In the genomic region with DNA sequence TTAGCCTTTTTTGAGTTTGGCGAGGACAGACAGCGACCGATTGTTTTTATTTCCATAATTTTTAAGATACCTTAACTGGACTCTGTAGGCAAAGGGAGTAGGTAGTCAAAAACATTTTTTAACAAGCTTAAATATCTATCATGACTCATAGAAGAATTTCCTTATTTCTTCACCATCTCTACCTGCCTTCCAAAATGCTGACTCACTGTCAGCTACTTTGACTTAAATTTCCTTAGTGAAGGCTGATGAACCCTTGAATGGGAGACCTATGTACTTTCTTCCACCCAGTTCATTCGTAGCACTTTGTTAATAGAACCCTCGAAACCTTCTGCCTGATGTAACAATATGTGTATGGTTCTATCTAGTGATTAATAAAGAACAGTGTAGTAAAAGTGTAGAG, we compare ENCODE assay signal across 8 cellular contexts. TPM values are rescaled to one million over a fixed set of nuclear protein-coding genes. Genes with fewer than 3 reads are reported as not detected.
A peak's percentile ranks its signal among the peaks of the same experiment; 100 is the strongest.
DNase-seq lines count a peak whose midpoint lies in the region; ATAC-seq and TF ChIP-seq lines count a peak whose summit lies in the region.

No MANE protein-coding gene starts in this region.

- H3K27me3 Mint-ChIP-seq in activated CD4-positive, alpha-beta T cell treated with anti-CD3 and anti-CD28 coated beads, Interleukin-2, amount 10 ng/mL, durations not matched to agents 7 days and 5 days, result peaks cover 11% of the 10 kb centered on the region
- H3K27me3 Mint-ChIP-seq in stimulated activated naive CD8-positive, alpha-beta T cell treated with anti-CD3 and anti-CD28 coated beads, Interleukin-15, amount 100 ng/mL, for 72 hours, result no peaks in the 10 kb centered on the region

- H3K9me3 Mint-ChIP-seq in activated CD4-positive, alpha-beta T cell treated with anti-CD3 and anti-CD28 coated beads, Interleukin-2, amount 10 ng/mL, durations not matched to agents 7 days and 5 days, result no peaks in the 10 kb centered on the region
- no peaks in the 10 kb centered on the region for H3K9me3 Mint-ChIP-seq in stimulated activated naive CD8-positive, alpha-beta T cell treated with anti-CD3 and anti-CD28 coated beads, Interleukin-15, amount 100 ng/mL, for 72 hours

- peak overlapping the region; percentile 78 to 79 for H3K4me3 ChIP-seq in gastroesophageal sphincter

- TF ChIP-seq CTCF in gastroesophageal sphincter (IDR thresholded peaks at IDR 0.05), result no peak

- peaks cover 27% of the 10 kb centered on the region for H3K4me1 Mint-ChIP-seq in activated CD4-positive, alpha-beta T cell treated with anti-CD3 and anti-CD28 coated beads, Interleukin-2, amount 10 ng/mL, durations not matched to agents 7 days and 5 days
- peaks cover 20% of the 10 kb centered on the region for H3K4me1 Mint-ChIP-seq in stimulated activated naive CD8-positive, alpha-beta T cell treated with anti-CD3 and anti-CD28 coated beads, Interleukin-15, amount 100 ng/mL, for 72 hours

- TF ChIP-seq POLR2A in gastroesophageal sphincter (IDR thresholded peaks at IDR 0.05), result no peak

- H3K27me3 ChIP-seq in gastroesophageal sphincter, result no peaks in the 10 kb centered on the region

- H3K4me1 ChIP-seq in gastroesophageal sphincter, result peaks cover 3 to 42% (median 8%) of the 10 kb centered on the region in 3 donors

- ATAC-seq in gastroesophageal sphincter, result no peak
- no peak for ATAC-seq in stimulated activated naive CD8-positive, alpha-beta T cell treated with anti-CD3 and anti-CD28 coated beads, Interleukin-15, amount 100 ng/mL, for 72 hours
- ATAC-seq in activated CD4-positive, CD25-positive, alpha-beta regulatory T cell treated with anti-CD3 and anti-CD28 coated beads, Interleukin-2, amount 50 U/mL, for 24 hours, result no peak

- no peak for DNase-seq in activated CD4-positive, alpha-beta T cell treated with anti-CD3 and anti-CD28 coated beads, Interleukin-2, amount 10 ng/mL, durations not matched to agents 7 days and 5 days
- no peak for DNase-seq in activated CD4-positive, alpha-beta T cell treated with anti-CD3 and anti-CD28 coated beads for 1 hour
- peak; percentile 62 for DNase-seq in SW480 (ENCODE audit: low spot score)
- DNase-seq in stimulated activated naive CD8-positive, alpha-beta T cell treated with anti-CD3 and anti-CD28 coated beads, Interleukin-15, amount 100 ng/mL, for 72 hours, result no peak
- DNase-seq in UCSD-AML1 (lab: John Stamatoyannopoulos, UW; ENCODE audit: unreplicated experiment), result no peak
- DNase-seq in NCI-H524 (lab: John Stamatoyannopoulos, UW), result no peak

- no peak overlapping the region for H3K27ac Mint-ChIP-seq in activated CD4-positive, alpha-beta T cell treated with anti-CD3 and anti-CD28 coated beads, Interleukin-2, amount 10 ng/mL, durations not matched to agents 7 days and 5 days
- H3K27ac Mint-ChIP-seq in stimulated activated naive CD8-positive, alpha-beta T cell treated with anti-CD3 and anti-CD28 coated beads, Interleukin-15, amount 100 ng/mL, for 72 hours, result peak overlapping the region in 1 of 2 donors; percentile 27

- CTCF ChIA-PET in activated CD4-positive, alpha-beta T cell treated with anti-CD3 and anti-CD28 coated beads, Interleukin-2, amount 10 ng/mL, durations not matched to agents 7 days and 5 days (lab: Charles Lee), result no interaction called here

- peak overlapping the region in 2 of 4 donors; percentile 94 for H3K27ac ChIP-seq in gastroesophageal sphincter

- POLR2A ChIA-PET in activated CD4-positive, alpha-beta T cell treated with anti-CD3 and anti-CD28 coated beads, Interleukin-2, amount 10 ng/mL, durations not matched to agents 7 days and 5 days (lab: Charles Lee), result no interaction called here

- no peaks in the 10 kb centered on the region for H3K36me3 ChIP-seq in gastroesophageal sphincter

- no peaks in the 10 kb centered on the region for H3K9me3 ChIP-seq in gastroesophageal sphincter

- H3K36me3 Mint-ChIP-seq in activated CD4-positive, alpha-beta T cell treated with anti-CD3 and anti-CD28 coated beads, Interleukin-2, amount 10 ng/mL, durations not matched to agents 7 days and 5 days (ENCODE audit: low read depth), result peaks cover 3% of the 10 kb centered on the region

- no peak for TF ChIP-seq EP300 in gastroesophageal sphincter (IDR thresholded peaks at IDR 0.05)

- peak overlapping the region; percentile 3 for H3K4me3 Mint-ChIP-seq in activated CD4-positive, alpha-beta T cell treated with anti-CD3 and anti-CD28 coated beads, Interleukin-2, amount 10 ng/mL, durations not matched to agents 7 days and 5 days
- H3K4me3 Mint-ChIP-seq in stimulated activated naive CD8-positive, alpha-beta T cell treated with anti-CD3 and anti-CD28 coated beads, Interleukin-15, amount 100 ng/mL, for 72 hours, result peak overlapping the region; percentile 27 to 96

- 74 to 76% methylated on average over 5 of the region's 5 CpGs for WGBS in gastroesophageal sphincter (ENCODE audit: low coverage in 1 of 2), 2 donors

RNA-seq across cellular contexts. Expression of gene MTMR2, which starts 1.1 kb away (rescaled TPM):
- total RNA-seq in activated CD4-positive, alpha-beta T cell treated with anti-CD3 and anti-CD28 coated beads, Interleukin-2, amount 10 ng/mL, durations not matched to agents 7 days and 5 days, result 10 to 100 TPM; 13.5 to 15.2 TPM
- total RNA-seq in gastroesophageal sphincter, result 10 to 100 TPM; 26.0 to 36.4 (median 34.7) TPM
